In the genomic region with DNA sequence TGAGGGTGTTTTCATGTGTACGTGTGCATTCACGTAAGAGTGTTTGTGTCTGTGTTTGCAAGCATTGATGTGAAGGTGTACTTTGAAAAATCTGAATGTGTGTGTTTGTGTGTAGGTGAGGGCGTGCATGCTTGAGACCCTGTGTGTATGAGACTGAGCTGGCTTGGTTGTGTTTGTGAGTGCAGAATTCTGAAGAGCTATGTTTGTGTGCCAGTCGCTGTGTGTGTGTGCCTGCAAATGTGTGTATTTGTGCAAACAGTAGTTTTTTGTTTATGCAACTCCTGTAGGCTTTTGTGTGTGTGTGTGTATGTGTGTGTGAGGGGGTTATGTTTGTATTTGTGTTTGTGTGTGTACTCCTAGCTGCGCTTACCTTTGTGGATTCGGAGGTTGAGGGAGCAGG, we compare ENCODE assay signal across 29 cellular contexts. TPM values are rescaled to one million over a fixed set of nuclear protein-coding genes. Genes with fewer than 3 reads are reported as not detected.
"Had no signal": no experiment of that assay in that cellular context is flagged by ENCODE, and none has a peak within 500 bp of the region (broad histone marks: within the 10 kb centered on the region; RNA-seq: fewer than 3 reads in every experiment).

No MANE protein-coding gene starts in this region.

- H3K36me3 ChIP-seq: brain microvascular endothelial cell, gastroesophageal sphincter, left ventricle myocardium inferior, pancreas, prostate gland, thoracic aorta had no signal

- H3K9me3 Mint-ChIP-seq: activated CD4-positive, alpha-beta memory T cell treated with anti-CD3 and anti-CD28 coated beads for 36 hours; activated naive CD4-positive, alpha-beta T cell treated with anti-CD3 and anti-CD28 coated beads, Interleukin-2, amount 50 U/mL, for 24 hours; activated T-cell treated with anti-CD3 and anti-CD28 coated beads, Interleukin-2, amount 50 U/mL, for 4 hours; activated T-helper 17 cell treated with anti-CD3 and anti-CD28 coated beads, Interleukin-2, amount 50 U/mL, for 72 hours; effector memory CD8-positive, alpha-beta T cell; natural killer cell treated with Interleukin-12 subunit alpha and Interleukin-12 subunit beta and Interleukin-15 and Interleukin-18, amount 100 ng/mL, for 72 hours; stimulated activated effector memory CD8-positive, alpha-beta T cell treated with anti-CD3 and anti-CD28 coated beads, Interleukin-12 subunit alpha, Interleukin-12 subunit beta, amount 100 ng/mL, for 72 hours; stimulated activated naive CD8-positive, alpha-beta T cell treated with anti-CD3 and anti-CD28 coated beads, Interleukin-15, Interleukin-2, amounts not matched to agents 100 ng/mL and 50 ng/mL, for 24 hours had no signal

- H3K4me3 ChIP-seq: coronary artery, dorsolateral prefrontal cortex, gastroesophageal sphincter, left ventricle myocardium inferior, lung, pancreas, prostate gland, skin epidermis, thoracic aorta had no signal

- H3K4me3 Mint-ChIP-seq: activated CD4-positive, alpha-beta memory T cell treated with anti-CD3 and anti-CD28 coated beads for 36 hours; activated naive CD4-positive, alpha-beta T cell treated with anti-CD3 and anti-CD28 coated beads, Interleukin-2, amount 50 U/mL, for 24 hours; activated T-cell treated with anti-CD3 and anti-CD28 coated beads, Interleukin-2, amount 50 U/mL, for 4 hours; effector memory CD8-positive, alpha-beta T cell; natural killer cell treated with Interleukin-12 subunit alpha and Interleukin-12 subunit beta and Interleukin-15 and Interleukin-18, amount 100 ng/mL, for 72 hours had no signal

- H3K4me1 ChIP-seq: pancreas, prostate gland had no signal

- H3K27ac Mint-ChIP-seq: activated CD4-positive, alpha-beta memory T cell treated with anti-CD3 and anti-CD28 coated beads for 36 hours; activated CD4-positive, alpha-beta T cell treated with anti-CD3 and anti-CD28 coated beads, Interleukin-2, amount 10 ng/mL, durations not matched to agents 24 days and 14 days; activated naive CD4-positive, alpha-beta T cell treated with anti-CD3 and anti-CD28 coated beads, Interleukin-2, amount 50 U/mL, for 24 hours; activated T-helper 17 cell treated with anti-CD3 and anti-CD28 coated beads, Interleukin-2, amount 50 U/mL, for 72 hours; effector memory CD8-positive, alpha-beta T cell; natural killer cell treated with Interleukin-12 subunit alpha and Interleukin-12 subunit beta and Interleukin-15 and Interleukin-18, amount 100 ng/mL, for 72 hours; stimulated activated effector memory CD8-positive, alpha-beta T cell treated with anti-CD3 and anti-CD28 coated beads, Interleukin-12 subunit alpha, Interleukin-12 subunit beta, amount 100 ng/mL, for 72 hours; stimulated activated naive CD8-positive, alpha-beta T cell treated with anti-CD3 and anti-CD28 coated beads, Interleukin-15, Interleukin-2, amounts not matched to agents 100 ng/mL and 50 ng/mL, for 24 hours had no signal

- H3K27ac ChIP-seq: brain microvascular endothelial cell, coronary artery, dorsolateral prefrontal cortex, gastroesophageal sphincter, left ventricle myocardium inferior, pancreas, prostate gland, skin epidermis, thoracic aorta, VCaP had no signal

- DNase-seq: activated CD4-positive, alpha-beta memory T cell treated with anti-CD3 and anti-CD28 coated beads for 36 hours; activated CD4-positive, alpha-beta T cell treated with anti-CD3 and anti-CD28 coated beads, Interleukin-2, amount 10 ng/mL, durations not matched to agents 24 days and 14 days; activated CD4-positive, CD25-positive, alpha-beta regulatory T cell treated with anti-CD3 and anti-CD28 coated beads, Interleukin-2, amount 50 U/mL, for 72 hours; activated T-cell treated with anti-CD3 and anti-CD28 coated beads, Interleukin-2, amount 50 U/mL, for 4 hours; aorta; brain microvascular endothelial cell; dorsolateral prefrontal cortex; effector memory CD8-positive, alpha-beta T cell; erythroblast; head of caudate nucleus; hippocampal formation; left ventricle myocardium inferior; nucleus accumbens; pancreas; stimulated activated CD4-positive, alpha-beta T cell treated with anti-CD3 and anti-CD28 coated beads, Interleukin-4, amount 100 ng/mL, for 24 hours; T-helper 9 cell had no signal

- H3K36me3 Mint-ChIP-seq: activated CD4-positive, alpha-beta memory T cell treated with anti-CD3 and anti-CD28 coated beads for 36 hours; activated naive CD4-positive, alpha-beta T cell treated with anti-CD3 and anti-CD28 coated beads, Interleukin-2, amount 50 U/mL, for 24 hours; natural killer cell treated with Interleukin-12 subunit alpha and Interleukin-12 subunit beta and Interleukin-15 and Interleukin-18, amount 100 ng/mL, for 72 hours; stimulated activated effector memory CD8-positive, alpha-beta T cell treated with anti-CD3 and anti-CD28 coated beads, Interleukin-12 subunit alpha, Interleukin-12 subunit beta, amount 100 ng/mL, for 72 hours had no signal

- H3K9me3 ChIP-seq: gastroesophageal sphincter, left ventricle myocardium inferior, pancreas, prostate gland, thoracic aorta had no signal

- ATAC-seq: activated T-cell treated with anti-CD3 and anti-CD28 coated beads, Interleukin-2, amount 50 U/mL, for 4 hours; activated T-helper 17 cell treated with anti-CD3 and anti-CD28 coated beads, Interleukin-2, amount 50 U/mL, for 72 hours; effector memory CD8-positive, alpha-beta T cell; gastroesophageal sphincter; natural killer cell treated with Interleukin-12 subunit alpha and Interleukin-12 subunit beta and Interleukin-15 and Interleukin-18, amount 100 ng/mL, for 72 hours; pancreas; sciatic nerve; stimulated activated effector memory CD8-positive, alpha-beta T cell treated with anti-CD3 and anti-CD28 coated beads, Interleukin-12 subunit alpha, Interleukin-12 subunit beta, amount 100 ng/mL, for 72 hours had no signal

RNA-seq across cellular contexts. Expression of gene LHX5, which starts 1.7 kb away (rescaled TPM):
- polyA plus RNA-seq: aorta, lung, pancreas had no signal
